28 cellular contexts compared by ENCODE assay signal in genomic region chr2:184560603-184561002, GRCh38. TPM values are rescaled to one million over a fixed set of nuclear protein-coding genes. Genes with fewer than 3 reads are reported as not detected.
"Had no signal": no experiment of that assay in that cellular context is flagged by ENCODE, and none has a peak within 500 bp of the region (broad histone marks: within the 10 kb centered on the region; RNA-seq: fewer than 3 reads in every experiment).

No MANE protein-coding gene starts in this region.

- H3K27ac Mint-ChIP-seq: activated B cell treated with CpG ODN at 0.5 μM for 24 hours; activated CD4-positive, alpha-beta memory T cell treated with anti-CD3 and anti-CD28 coated beads, Interleukin-2, amount 10 ng/mL, durations not matched to agents 7 days and 5 days; activated CD4-positive, alpha-beta T cell treated with anti-CD3 and anti-CD28 coated beads for 36 hours; activated naive CD4-positive, alpha-beta T cell treated with anti-CD3 and anti-CD28 coated beads, Interleukin-2, amount 50 U/mL, for 24 hours; T-helper 1 cell treated with Interleukin-12 subunit alpha and Interleukin-12 subunit beta and Interleukin-4 antibody, amounts not matched to agents 30 μg/mL and 1 μg/mL, for 36 hours had no signal

- H3K9me3 ChIP-seq: Peyer's patch had no signal

- H3K27me3 ChIP-seq: Peyer's patch had no signal

- H3K27ac ChIP-seq: Peyer's patch, RWPE1 had no signal

- H3K4me1 Mint-ChIP-seq: activated B cell treated with CpG ODN at 0.5 μM for 24 hours; activated CD4-positive, alpha-beta memory T cell treated with anti-CD3 and anti-CD28 coated beads, Interleukin-2, amount 10 ng/mL, durations not matched to agents 7 days and 5 days; activated CD4-positive, alpha-beta T cell treated with anti-CD3 and anti-CD28 coated beads for 36 hours; activated naive CD4-positive, alpha-beta T cell treated with anti-CD3 and anti-CD28 coated beads, Interleukin-2, amount 50 U/mL, for 24 hours had no signal

- H3K4me1 ChIP-seq: Peyer's patch had no signal

- H3K27me3 Mint-ChIP-seq: activated B cell treated with CpG ODN at 0.5 μM for 24 hours; activated CD4-positive, alpha-beta memory T cell treated with anti-CD3 and anti-CD28 coated beads, Interleukin-2, amount 10 ng/mL, durations not matched to agents 7 days and 5 days; activated CD4-positive, alpha-beta T cell treated with anti-CD3 and anti-CD28 coated beads for 36 hours; activated naive CD4-positive, alpha-beta T cell treated with anti-CD3 and anti-CD28 coated beads, Interleukin-2, amount 50 U/mL, for 24 hours had no signal

- H3K36me3 ChIP-seq: Peyer's patch had no signal

- DNase-seq: activated B cell treated with CpG ODN at 0.5 μM for 24 hours; activated CD4-positive, alpha-beta memory T cell treated with anti-CD3 and anti-CD28 coated beads, Interleukin-2, amount 10 ng/mL, durations not matched to agents 7 days and 5 days; activated CD4-positive, alpha-beta T cell treated with anti-CD3 and anti-CD28 coated beads for 36 hours; activated CD4-positive, alpha-beta T cell treated with anti-CD3 and anti-CD28 coated beads, Interleukin-2, amount 50 U/mL, for 1 hour; activated CD8-positive, alpha-beta memory T cell treated with anti-CD3 and anti-CD28 coated beads, Interleukin-2, amount 50 U/mL, for 48 hours; activated naive CD4-positive, alpha-beta T cell; activated T-cell treated with anti-CD3 and anti-CD28 coated beads, Interleukin-2, amount 50 U/mL, for 1 hour; amygdala; cerebellar nuclear complex; IMR-90; KG1; NCI-H1048; NCI-H146; NCI-H187 treated with DMSO at 0.1 percent for 48 hours; NCI-H2081 treated with DMSO at 0.1 percent for 48 hours; NCI-H226; NCI-H526; NCI-H82; NK-92 treated with Interleukin-12 subunit alpha and Interleukin-12 subunit beta, amount 100 ng/mL, for 24 hours; OCI-M1; SHP77 treated with DMSO at 0.1 percent for 48 hours had no signal

- H3K9me3 Mint-ChIP-seq: activated naive CD4-positive, alpha-beta T cell treated with anti-CD3 and anti-CD28 coated beads, Interleukin-2, amount 50 U/mL, for 24 hours had no signal

- H3K36me3 Mint-ChIP-seq: activated naive CD4-positive, alpha-beta T cell treated with anti-CD3 and anti-CD28 coated beads, Interleukin-2, amount 50 U/mL, for 24 hours had no signal

- H3K4me3 Mint-ChIP-seq: activated B cell treated with CpG ODN at 0.5 μM for 24 hours; activated CD4-positive, alpha-beta memory T cell treated with anti-CD3 and anti-CD28 coated beads, Interleukin-2, amount 10 ng/mL, durations not matched to agents 7 days and 5 days; activated CD4-positive, alpha-beta T cell treated with anti-CD3 and anti-CD28 coated beads for 36 hours; activated naive CD4-positive, alpha-beta T cell treated with anti-CD3 and anti-CD28 coated beads, Interleukin-2, amount 50 U/mL, for 24 hours; T-helper 1 cell treated with Interleukin-12 subunit alpha and Interleukin-12 subunit beta and Interleukin-4 antibody, amounts not matched to agents 30 μg/mL and 1 μg/mL, for 36 hours had no signal

- H3K4me3 ChIP-seq: Peyer's patch had no signal

- ATAC-seq: activated CD4-positive, alpha-beta T cell treated with anti-CD3 and anti-CD28 coated beads for 36 hours had no signal

RNA-seq across cellular contexts. Expression of gene ZNF804A, which starts 37.7 kb away (rescaled TPM):
- total RNA-seq: activated CD4-positive, alpha-beta memory T cell treated with anti-CD3 and anti-CD28 coated beads, Interleukin-2, amount 10 ng/mL, durations not matched to agents 7 days and 5 days; activated CD4-positive, alpha-beta T cell treated with anti-CD3 and anti-CD28 coated beads for 36 hours; activated CD8-positive, alpha-beta memory T cell treated with anti-CD3 and anti-CD28 coated beads for 36 hours; cardiac septum; SK-MEL-5 had no signal
